ENCODE assay signal across 10 cellular contexts in genomic region chr15:34664418-34664817, GRCh38.
"Had no signal": no experiment of that assay in that cellular context is flagged by ENCODE, and none has a peak within 500 bp of the region (broad histone marks: within the 10 kb centered on the region; RNA-seq: fewer than 3 reads in every experiment).

No MANE protein-coding gene starts in this region.

- FAIRE-seq: HTR-8/SVneo had no signal

- H3K4me2 ChIP-seq: KMS-11 had no signal

- ATAC-seq: HCT116 had no signal

- H3K9me3 ChIP-seq: HAP-1 had no signal

- H3K36me3 ChIP-seq: HAP-1 had no signal

- H2AFZ ChIP-seq: GM23248 had no signal

- H3K4me1 ChIP-seq: HAP-1 had no signal

- H3K9ac ChIP-seq: GM23248, KMS-11 had no signal

- H3K4me3 ChIP-seq: GM23248, HAP-1 had no signal

- DNase-seq: GM23248, GOT3, H7, IMR-90, KBM-7 had no signal

- H3K27ac ChIP-seq: GM23248, HL-60, KMS-11 had no signal
